Comparison of ENCODE assay signal across 37 cellular contexts in the genomic region with DNA sequence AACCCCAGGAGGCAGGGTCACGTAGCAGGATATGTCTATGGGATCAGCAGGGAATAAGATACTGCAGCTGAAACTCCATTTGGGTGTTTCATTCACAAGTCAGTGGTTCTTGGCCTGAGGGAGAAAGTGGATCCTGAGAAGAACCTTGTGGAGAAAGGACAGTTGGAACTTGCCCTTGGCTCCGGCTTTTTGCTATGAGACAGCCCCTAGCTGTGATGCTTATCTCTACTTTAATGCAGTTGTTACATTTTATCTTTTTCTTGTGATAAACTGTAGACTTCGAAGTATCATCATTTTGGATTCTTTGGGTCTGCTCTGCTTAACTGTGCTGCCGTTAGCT. TPM values are rescaled to one million over a fixed set of nuclear protein-coding genes. Genes with fewer than 3 reads are reported as not detected.
"Had no signal": no experiment of that assay in that cellular context is flagged by ENCODE, and none has a peak within 500 bp of the region (broad histone marks: within the 10 kb centered on the region; RNA-seq: fewer than 3 reads in every experiment).

No MANE protein-coding gene starts in this region.

- DNase-seq: activated CD4-positive, alpha-beta T cell treated with anti-CD3 and anti-CD28 coated beads for 36 hours; activated CD4-positive, alpha-beta T cell treated with anti-CD3 and anti-CD28 coated beads, Interleukin-2, amount 10 ng/mL, durations not matched to agents 24 days and 14 days; activated CD4-positive, CD25-positive, alpha-beta regulatory T cell; activated CD4-positive, CD25-positive, alpha-beta regulatory T cell treated with anti-CD3 and anti-CD28 coated beads, Interleukin-2, amount 50 U/mL, for 72 hours; activated CD8-positive, alpha-beta memory T cell treated with anti-CD3 and anti-CD28 coated beads, Interleukin-2, amount 10 ng/mL, durations not matched to agents 7 days and 5 days; activated CD8-positive, alpha-beta memory T cell treated with anti-CD3 and anti-CD28 coated beads, Interleukin-2, amount 50 U/mL, for 4 hours; activated CD8-positive, alpha-beta T cell treated with anti-CD3 and anti-CD28 coated beads, Interleukin-2, amount 10 ng/mL, durations not matched to agents 7 days and 5 days; activated gamma-delta T cell; activated naive CD4-positive, alpha-beta T cell; activated naive CD4-positive, alpha-beta T cell treated with anti-CD3 and anti-CD28 coated beads, Interleukin-2, amount 10 ng/mL, durations not matched to agents 7 days and 5 days; activated naive CD8-positive, alpha-beta T cell treated with anti-CD3 and anti-CD28 coated beads, Interleukin-2, amount 10 ng/mL, durations not matched to agents 7 days and 5 days; activated T-cell treated with anti-CD3 and anti-CD28 coated beads, Interleukin-2, amount 50 U/mL, for 1 hour; activated T-cell treated with anti-CD3 and anti-CD28 coated beads, Interleukin-2, amount 50 U/mL, for 48 hours; central memory CD4-positive, alpha-beta T cell; cerebellar nuclear complex; colonic mucosa; effector CD8-positive, alpha-beta T cell; foreskin keratinocyte; gastrocnemius medialis; head of caudate nucleus; T-helper 1 cell; T-helper 17 cell; T1000 had no signal

- H3K36me3 ChIP-seq: ascending aorta, breast epithelium, cardiac muscle cell, colonic mucosa, gastrocnemius medialis had no signal

- H3K36me3 Mint-ChIP-seq: activated CD4-positive, alpha-beta memory T cell treated with anti-CD3 and anti-CD28 coated beads for 36 hours; activated CD8-positive, alpha-beta memory T cell treated with anti-CD3 and anti-CD28 coated beads, Interleukin-2, amount 10 ng/mL, durations not matched to agents 7 days and 5 days; activated naive CD4-positive, alpha-beta T cell treated with anti-CD3 and anti-CD28 coated beads, Interleukin-2, amount 10 ng/mL, durations not matched to agents 7 days and 5 days; activated naive CD4-positive, alpha-beta T cell treated with anti-CD3 and anti-CD28 coated beads, Interleukin-2, amount 50 U/mL, for 72 hours; activated naive CD8-positive, alpha-beta T cell treated with anti-CD3 and anti-CD28 coated beads, Interleukin-2, amount 10 ng/mL, durations not matched to agents 7 days and 5 days; brain had no signal

- H3K4me3 Mint-ChIP-seq: activated CD4-positive, alpha-beta memory T cell treated with anti-CD3 and anti-CD28 coated beads for 36 hours; activated CD4-positive, alpha-beta T cell treated with anti-CD3 and anti-CD28 coated beads for 36 hours; activated CD4-positive, alpha-beta T cell treated with anti-CD3 and anti-CD28 coated beads, Interleukin-2, amount 10 ng/mL, durations not matched to agents 24 days and 14 days; activated CD8-positive, alpha-beta memory T cell treated with anti-CD3 and anti-CD28 coated beads, Interleukin-2, amount 10 ng/mL, durations not matched to agents 7 days and 5 days; activated CD8-positive, alpha-beta T cell treated with anti-CD3 and anti-CD28 coated beads, Interleukin-2, amount 10 ng/mL, durations not matched to agents 7 days and 5 days; activated naive CD4-positive, alpha-beta T cell treated with anti-CD3 and anti-CD28 coated beads, Interleukin-2, amount 10 ng/mL, durations not matched to agents 7 days and 5 days; activated naive CD8-positive, alpha-beta T cell treated with anti-CD3 and anti-CD28 coated beads, Interleukin-2, amount 10 ng/mL, durations not matched to agents 7 days and 5 days; activated T-helper 1 cell treated with anti-CD3 and anti-CD28 coated beads, Interleukin-12 subunit alpha, Interleukin-12 subunit beta, Interleukin-2, Interleukin-4 antibody, amounts not matched to agents 30 ng/mL and 10 ng/mL and 1 ng/mL, durations not matched to agents 14 hours and 24 hours and 36 hours; brain; T-helper 17 cell; T-helper 2 cell treated with Interferon-gamma antibody and Interleukin-4, amounts not matched to agents 5 μg/mL and 100 μg/mL, for 36 hours had no signal

- H3K27me3 ChIP-seq: ascending aorta, breast epithelium, cardiac muscle cell, colonic mucosa, foreskin keratinocyte, gastrocnemius medialis had no signal

- H3K9me3 Mint-ChIP-seq: activated CD4-positive, alpha-beta memory T cell treated with anti-CD3 and anti-CD28 coated beads for 36 hours; activated CD4-positive, alpha-beta T cell treated with anti-CD3 and anti-CD28 coated beads, Interleukin-2, amount 10 ng/mL, durations not matched to agents 24 days and 14 days; activated naive CD4-positive, alpha-beta T cell treated with anti-CD3 and anti-CD28 coated beads, Interleukin-2, amount 10 ng/mL, durations not matched to agents 7 days and 5 days; activated naive CD4-positive, alpha-beta T cell treated with anti-CD3 and anti-CD28 coated beads, Interleukin-2, amount 50 U/mL, for 72 hours; activated naive CD8-positive, alpha-beta T cell treated with anti-CD3 and anti-CD28 coated beads, Interleukin-2, amount 10 ng/mL, durations not matched to agents 7 days and 5 days; activated T-helper 1 cell treated with anti-CD3 and anti-CD28 coated beads, Interleukin-12 subunit alpha, Interleukin-12 subunit beta, Interleukin-2, Interleukin-4 antibody, amounts not matched to agents 30 ng/mL and 10 ng/mL and 1 ng/mL, durations not matched to agents 14 hours and 24 hours and 36 hours; activated T-helper 2 cell treated with anti-CD3 and anti-CD28 coated beads, Interferon-gamma antibody, Interleukin-2, Interleukin-4, amounts not matched to agents 10 μg/mL and 5 μg/mL and 100 μg/mL, durations not matched to agents 14 hours and 24 hours and 36 hours; brain; T-helper 2 cell treated with Interferon-gamma antibody and Interleukin-4, amounts not matched to agents 5 μg/mL and 100 μg/mL, for 36 hours had no signal

- H3K4me1 ChIP-seq: ascending aorta, breast epithelium, colonic mucosa, foreskin keratinocyte, gastrocnemius medialis had no signal

- H3K27ac Mint-ChIP-seq: activated CD4-positive, alpha-beta memory T cell treated with anti-CD3 and anti-CD28 coated beads for 36 hours; activated CD4-positive, alpha-beta T cell treated with anti-CD3 and anti-CD28 coated beads for 36 hours; activated CD4-positive, alpha-beta T cell treated with anti-CD3 and anti-CD28 coated beads, Interleukin-2, amount 10 ng/mL, durations not matched to agents 24 days and 14 days; activated CD8-positive, alpha-beta memory T cell treated with anti-CD3 and anti-CD28 coated beads, Interleukin-2, amount 10 ng/mL, durations not matched to agents 7 days and 5 days; activated CD8-positive, alpha-beta T cell treated with anti-CD3 and anti-CD28 coated beads, Interleukin-2, amount 10 ng/mL, durations not matched to agents 7 days and 5 days; activated naive CD4-positive, alpha-beta T cell treated with anti-CD3 and anti-CD28 coated beads, Interleukin-2, amount 10 ng/mL, durations not matched to agents 7 days and 5 days; activated naive CD4-positive, alpha-beta T cell treated with anti-CD3 and anti-CD28 coated beads, Interleukin-2, amount 50 U/mL, for 72 hours; activated naive CD8-positive, alpha-beta T cell treated with anti-CD3 and anti-CD28 coated beads, Interleukin-2, amount 10 ng/mL, durations not matched to agents 7 days and 5 days; activated T-helper 1 cell treated with anti-CD3 and anti-CD28 coated beads, Interleukin-12 subunit alpha, Interleukin-12 subunit beta, Interleukin-2, Interleukin-4 antibody, amounts not matched to agents 30 ng/mL and 10 ng/mL and 1 ng/mL, durations not matched to agents 14 hours and 24 hours and 36 hours; activated T-helper 2 cell treated with anti-CD3 and anti-CD28 coated beads, Interferon-gamma antibody, Interleukin-2, Interleukin-4, amounts not matched to agents 10 μg/mL and 5 μg/mL and 100 μg/mL, durations not matched to agents 14 hours and 24 hours and 36 hours; brain; T-helper 17 cell; T-helper 2 cell treated with Interferon-gamma antibody and Interleukin-4, amounts not matched to agents 5 μg/mL and 100 μg/mL, for 36 hours had no signal

- H3K9me3 ChIP-seq: ascending aorta, breast epithelium, colonic mucosa, gastrocnemius medialis had no signal

- ATAC-seq: activated CD8-positive, alpha-beta T cell treated with anti-CD3 and anti-CD28 coated beads, Interleukin-2, amount 10 ng/mL, durations not matched to agents 7 days and 5 days; gastrocnemius medialis; T-helper 17 cell had no signal

- H3K27me3 Mint-ChIP-seq: activated CD4-positive, alpha-beta T cell treated with anti-CD3 and anti-CD28 coated beads for 36 hours had no signal

- H3K4me1 Mint-ChIP-seq: activated CD4-positive, alpha-beta T cell treated with anti-CD3 and anti-CD28 coated beads, Interleukin-2, amount 10 ng/mL, durations not matched to agents 24 days and 14 days; activated naive CD4-positive, alpha-beta T cell treated with anti-CD3 and anti-CD28 coated beads, Interleukin-2, amount 10 ng/mL, durations not matched to agents 7 days and 5 days; brain; T-helper 17 cell had no signal

- H3K27ac ChIP-seq: ascending aorta, breast epithelium, cardiac muscle cell, colonic mucosa, epithelial cell of prostate, foreskin keratinocyte, gastrocnemius medialis had no signal

- H3K4me3 ChIP-seq: ascending aorta, breast epithelium, cardiac muscle cell, colonic mucosa, gastrocnemius medialis had no signal

RNA-seq across cellular contexts. Expression of a gene that starts 6.0 kb away (rescaled TPM):
- total RNA-seq: activated CD4-positive, alpha-beta memory T cell treated with anti-CD3 and anti-CD28 coated beads for 36 hours; activated CD4-positive, alpha-beta T cell treated with anti-CD3 and anti-CD28 coated beads for 36 hours; activated CD4-positive, alpha-beta T cell treated with anti-CD3 and anti-CD28 coated beads, Interleukin-2, amount 10 ng/mL, durations not matched to agents 24 days and 14 days; activated CD8-positive, alpha-beta memory T cell treated with anti-CD3 and anti-CD28 coated beads for 36 hours; activated CD8-positive, alpha-beta memory T cell treated with anti-CD3 and anti-CD28 coated beads, Interleukin-2, amount 10 ng/mL, durations not matched to agents 7 days and 5 days; activated CD8-positive, alpha-beta T cell treated with anti-CD3 and anti-CD28 coated beads, Interleukin-2, amount 10 ng/mL, durations not matched to agents 7 days and 5 days; activated naive CD4-positive, alpha-beta T cell treated with anti-CD3 and anti-CD28 coated beads, Interleukin-2, amount 50 U/mL, for 72 hours; activated naive CD8-positive, alpha-beta T cell treated with anti-CD3 and anti-CD28 coated beads, Interleukin-2, amount 10 ng/mL, durations not matched to agents 7 days and 5 days; activated T-helper 1 cell treated with anti-CD3 and anti-CD28 coated beads, Interleukin-12 subunit alpha, Interleukin-12 subunit beta, Interleukin-2, Interleukin-4 antibody, amounts not matched to agents 30 ng/mL and 10 ng/mL and 1 ng/mL, durations not matched to agents 14 hours and 24 hours and 36 hours; activated T-helper 2 cell treated with anti-CD3 and anti-CD28 coated beads, Interferon-gamma antibody, Interleukin-2, Interleukin-4, amounts not matched to agents 10 μg/mL and 5 μg/mL and 100 μg/mL, durations not matched to agents 14 hours and 24 hours and 36 hours; ascending aorta; cardiac muscle cell; dermis microvascular lymphatic vessel endothelial cell; endothelial cell of umbilical vein; gastrocnemius medialis; glomerular endothelial cell; T-helper 17 cell had no signal
